Comparison of ENCODE assay signal across 21 cellular contexts in genomic region chr3:31051226-31051625, GRCh38.
"Had no signal": no experiment of that assay in that cellular context is flagged by ENCODE, and none has a peak within 500 bp of the region (broad histone marks: within the 10 kb centered on the region; RNA-seq: fewer than 3 reads in every experiment).

No MANE protein-coding gene starts in this region.

- DNase-seq: effector CD8-positive, alpha-beta T cell; gastrocnemius medialis; heart right ventricle; hypothalamus; kidney glomerular epithelial cell; mucosa of descending colon; naive thymus-derived CD8-positive, alpha-beta T cell; posterior cingulate gyrus; sigmoid colon; stimulated activated CD4-positive, alpha-beta T cell treated with anti-CD3 and anti-CD28 coated beads, Interleukin-12 subunit alpha, Interleukin-12 subunit beta, amount 100 ng/mL, for 4 hours; stimulated activated naive CD4-positive, alpha-beta T cell; stomach; substantia nigra; transverse colon had no signal

- H3K4me1 ChIP-seq: esophagus muscularis mucosa, gastrocnemius medialis, heart right ventricle, right atrium auricular region, sigmoid colon, stomach, transverse colon had no signal

- H3K36me3 ChIP-seq: esophagus muscularis mucosa, gastrocnemius medialis, heart right ventricle, right atrium auricular region, sigmoid colon, stomach, thoracic aorta, transverse colon had no signal

- ATAC-seq: gastrocnemius medialis; heart right ventricle; left lobe of liver; mucosa of descending colon; naive thymus-derived CD8-positive, alpha-beta T cell had no signal

- H3K27me3 ChIP-seq: esophagus muscularis mucosa, gastrocnemius medialis, right atrium auricular region, sigmoid colon, stomach, transverse colon had no signal

- H3K4me1 Mint-ChIP-seq: neural crest cell had no signal

- H3K27ac Mint-ChIP-seq: naive thymus-derived CD8-positive, alpha-beta T cell had no signal

- H3K9me3 ChIP-seq: esophagus muscularis mucosa, gastrocnemius medialis, right atrium auricular region, stomach, thoracic aorta, transverse colon had no signal

- H3K27ac ChIP-seq: coronary artery, esophagus muscularis mucosa, gastrocnemius medialis, heart right ventricle, right atrium auricular region, sigmoid colon, skin epidermis, stomach, thoracic aorta, transverse colon had no signal

- H3K4me3 ChIP-seq: coronary artery, esophagus muscularis mucosa, gastrocnemius medialis, heart right ventricle, mucosa of descending colon, right atrium auricular region, sigmoid colon, skin epidermis, stomach, thoracic aorta, transverse colon had no signal

- H3K4me3 Mint-ChIP-seq: naive thymus-derived CD8-positive, alpha-beta T cell; neural crest cell had no signal
